In genomic region chr6:19415605-19416326, GRCh38 we compare ENCODE assay signal across 20 cellular contexts.
DNase-seq lines count a peak whose midpoint lies in the region; ATAC-seq and TF ChIP-seq lines count a peak whose summit lies in the region.
"Had no signal": no experiment of that assay in that cellular context is flagged by ENCODE, and none has a peak within 500 bp of the region (broad histone marks: within the 10 kb centered on the region; RNA-seq: fewer than 3 reads in every experiment).

No MANE protein-coding gene starts in this region.

- no peak for TF ChIP-seq CTCF in astrocyte of the spinal cord (IDR thresholded peaks at IDR 0.05; ENCODE audit: low read depth, low read length)

- in situ Hi-C loops in astrocyte of the spinal cord (cut with HindIII; ENCODE audit: low sequenced_read_pairs) = no loop called here

- DNase-seq in AG08396 (ENCODE audit: low spot score) (peak; percentile 19), HPDE6-E6E7 (ENCODE audit: extremely low spot score) (peak; percentile 16), astrocyte of the spinal cord (ENCODE audit: low read depth, low spot score) (peak; percentile 58), iris pigment epithelial cell (ENCODE audit: low read depth) (peak; percentile 70), COLO668 (lab: John Stamatoyannopoulos, UW; ENCODE audit: unreplicated experiment) (no peak), activated gamma-delta T cell (lab: John Stamatoyannopoulos, UW) (no peak), D341Med (ENCODE audit: low spot score) (no peak)
- DNase-seq: activated CD8-positive, alpha-beta memory T cell treated with anti-CD3 and anti-CD28 coated beads for 24 hours; AML-193; DMS 273 treated with DMSO at 0.1 percent for 48 hours; dorsolateral prefrontal cortex; foreskin melanocyte; NCI-H1105; NCI-H446 treated with DMSO at 0.1 percent for 48 hours; right lobe of liver; stimulated activated CD4-positive, alpha-beta T cell treated with anti-CD3 and anti-CD28 coated beads, Interleukin-4, amount 100 ng/mL, for 1 hour; WERI-Rb-1 had no signal

- no peak for ATAC-seq in GM21786 (IDR thresholded peaks at IDR 0.05; ENCODE audit: unreplicated experiment)
- ATAC-seq: right lobe of liver had no signal

- no peak overlapping the region for H3K4me3 ChIP-seq in astrocyte of the spinal cord (ENCODE audit: low read depth, low read length)
- H3K4me3 ChIP-seq: ascending aorta, dorsolateral prefrontal cortex, right lobe of liver, tibial nerve had no signal

Comparison
In these comparisons a context has a peak if more than half of its experiments do, and no peak if none do; other contexts are left out.
1. DNase-seq: peak in AG08396 (single experiment), HPDE6-E6E7 (single experiment), astrocyte of the spinal cord (single experiment) and iris pigment epithelial cell (single experiment); none in COLO668 (single experiment), activated gamma-delta T cell (single experiment) and D341Med (single experiment).